In genomic region chr6:106339334-106340029, GRCh38 we compare ENCODE assay signal across 8 cellular contexts. TPM values are rescaled to one million over a fixed set of nuclear protein-coding genes. Genes with fewer than 3 reads are reported as not detected.
DNase-seq lines count a peak whose midpoint lies in the region; ATAC-seq and TF ChIP-seq lines count a peak whose summit lies in the region.

No MANE protein-coding gene starts in this region.

- no peaks in the 10 kb centered on the region for H4K20me1 ChIP-seq in OCI-LY3 (ENCODE audit: insufficient read depth, low read length)
- H4K20me1 ChIP-seq in neural progenitor cell (ENCODE audit: low read depth) = no peaks in the 10 kb centered on the region

- H3K27ac ChIP-seq in 22Rv1 = no peak overlapping the region
- H3K27ac ChIP-seq in OCI-LY3 (ENCODE audit: low read length) = no peak overlapping the region
- no peak overlapping the region for H3K27ac ChIP-seq in neural progenitor cell

- no peak overlapping the region for H3K27ac Mint-ChIP-seq in activated T-cell treated with anti-CD3 and anti-CD28 coated beads, Interleukin-2, amount 50 U/mL, for 72 hours
- H3K27ac Mint-ChIP-seq in neural progenitor cell = no peak overlapping the region

- H3K27me3 Mint-ChIP-seq in activated T-cell treated with anti-CD3 and anti-CD28 coated beads, Interleukin-2, amount 50 U/mL, for 72 hours (ENCODE audit: low read depth) = peaks cover 29% of the 10 kb centered on the region
- peaks cover 4% of the 10 kb centered on the region for H3K27me3 Mint-ChIP-seq in neural progenitor cell (ENCODE audit: insufficient read depth, low read depth)

- no peaks in the 10 kb centered on the region for H3K79me2 ChIP-seq in OCI-LY3 (ENCODE audit: low read length)
- no peaks in the 10 kb centered on the region for H3K79me2 ChIP-seq in neural progenitor cell (ENCODE audit: low read depth)

- H3F3A ChIP-seq in neural progenitor cell (ENCODE audit: low read depth) = no peaks in the 10 kb centered on the region

- ATAC-seq in activated T-cell treated with anti-CD3 and anti-CD28 coated beads, Interleukin-2, amount 50 U/mL, for 72 hours (replicated peaks in 1 of 2) = peak; percentile 96 to 97
- ATAC-seq in HG03045 (IDR thresholded peaks at IDR 0.05; ENCODE audit: unreplicated experiment) = no peak

- H3K4me2 ChIP-seq in OCI-LY3 (ENCODE audit: low read length) (peak overlapping the region; percentile 92), neural progenitor cell (no peak overlapping the region)

- H3K4me1 ChIP-seq in OCI-LY3 (ENCODE audit: low read length) (peaks cover 3% of the 10 kb centered on the region; the same call in 1 of the 2 replicates), neural progenitor cell (no peaks in the 10 kb centered on the region)

- H2AFZ ChIP-seq in OCI-LY3 (ENCODE audit: low read depth, low read length) (peak overlapping the region; percentile 99), neural progenitor cell (replicated peaks) (peak overlapping the region; percentile 70)

- H3K9ac ChIP-seq in OCI-LY3 (ENCODE audit: low read length) (peak overlapping the region; percentile 55), neural progenitor cell (no peak overlapping the region)

- TF ChIP-seq CTCF in 22Rv1 (IDR thresholded peaks at IDR 0.05) (peak; percentile 88), GM12865 (IDR thresholded peaks at IDR 0.05; ENCODE audit: insufficient read depth, low read depth, low read length, missing control alignments) (peak; percentile 70), OCI-LY3 (IDR thresholded peaks at IDR 0.05; ENCODE audit: low read depth, low read length) (peak; percentile 69), fibroblast of pulmonary artery (IDR thresholded peaks at IDR 0.05; ENCODE audit: low read length, missing control alignments) (peak; percentile 88), neural progenitor cell (IDR thresholded peaks at IDR 0.05) (peak; percentile 82)

- H3K36me3 Mint-ChIP-seq in activated T-cell treated with anti-CD3 and anti-CD28 coated beads, Interleukin-2, amount 50 U/mL, for 72 hours (ENCODE audit: insufficient read depth in 2 of 2) = no peaks in the 10 kb centered on the region
- no peaks in the 10 kb centered on the region for H3K36me3 Mint-ChIP-seq in neural progenitor cell

- H3K4me3 ChIP-seq in GM12865 (ENCODE audit: low read depth, low read length) (no peak overlapping the region), OCI-LY3 (ENCODE audit: low read length) (peak overlapping the region; percentile 78), fibroblast of pulmonary artery (replicated peaks; ENCODE audit: low read depth, low read length) (no peak overlapping the region), neural progenitor cell (no peak overlapping the region)

- no peaks in the 10 kb centered on the region for H3K9me3 ChIP-seq in OCI-LY3 (ENCODE audit: insufficient read depth, low read length)
- H3K9me3 ChIP-seq in neural progenitor cell (ENCODE audit: low read depth) = no peaks in the 10 kb centered on the region

- DNase-seq in GM12865 (ENCODE audit: low read depth) = peak; percentile 43
- DNase-seq in HT-29 (ENCODE audit: low spot score) = peak; percentile 88
- peak; percentile 54 for DNase-seq in activated T-cell treated with anti-CD3 and anti-CD28 coated beads, Interleukin-2, amount 50 U/mL, for 72 hours
- peak; percentile 71 for DNase-seq in fibroblast of pulmonary artery (ENCODE audit: low read depth)
- peak; percentile 82 for DNase-seq in neural progenitor cell (ENCODE audit: low spot score)

- no peaks in the 10 kb centered on the region for H3K9me3 Mint-ChIP-seq in activated T-cell treated with anti-CD3 and anti-CD28 coated beads, Interleukin-2, amount 50 U/mL, for 72 hours
- no peaks in the 10 kb centered on the region for H3K9me3 Mint-ChIP-seq in neural progenitor cell

- H3K4me1 Mint-ChIP-seq in activated T-cell treated with anti-CD3 and anti-CD28 coated beads, Interleukin-2, amount 50 U/mL, for 72 hours (ENCODE audit: low read depth) = peaks cover 9% of the 10 kb centered on the region
- H3K4me1 Mint-ChIP-seq in neural progenitor cell = peaks cover 5% of the 10 kb centered on the region

- H3K27me3 ChIP-seq in OCI-LY3 (ENCODE audit: low read depth, low read length) (0 out of 2 replicates have a peak, but pooled peaks cover 2% of the 10 kb centered on the region), neural progenitor cell (no peaks in the 10 kb centered on the region)

- H3K4me3 Mint-ChIP-seq in activated T-cell treated with anti-CD3 and anti-CD28 coated beads, Interleukin-2, amount 50 U/mL, for 72 hours = peak overlapping the region in 1 of 2 donors; percentile 5
- H3K4me3 Mint-ChIP-seq in neural progenitor cell = no peak overlapping the region

- H3K36me3 ChIP-seq in OCI-LY3 (replicated peaks; ENCODE audit: low read depth, low read length) = no peaks in the 10 kb centered on the region
- H3K36me3 ChIP-seq in neural progenitor cell = no peaks in the 10 kb centered on the region

RNA-seq across cellular contexts. Expression of gene ATG5, which starts 13.9 kb away (rescaled TPM):
- 17.0 and 19.8 TPM in 2 replicates for total RNA-seq in HT-29 (2014; rRNA removed; shearing (Covaris generic))
- total RNA-seq in activated T-cell treated with anti-CD3 and anti-CD28 coated beads, Interleukin-2, amount 50 U/mL, for 72 hours = 10 to 100 TPM; 32.1 to 38.4 TPM
- 31.7 and 45.0 TPM in 2 replicates for total RNA-seq in neural progenitor cell (ENCODE audit: low replicate concordance)

RNA-seq across cellular contexts. Expression of gene CRYBG1, which starts 21.0 kb away (rescaled TPM):
- total RNA-seq in HT-29 (2014; rRNA removed; shearing (Covaris generic)) = 31.3 and 31.7 TPM in 2 replicates
- total RNA-seq in activated T-cell treated with anti-CD3 and anti-CD28 coated beads, Interleukin-2, amount 50 U/mL, for 72 hours = 10 to 100 TPM; 37.4 to 50.7 TPM
- 0.06 and 0.40 TPM in 2 replicates for total RNA-seq in neural progenitor cell (ENCODE audit: low replicate concordance)

Comparison
In these comparisons a context has a peak if more than half of its experiments do, and no peak if none do; other contexts are left out.
1. RNA of gene CRYBG1, which starts 21.0 kb away (total RNA-seq): 37.4 to 50.7 TPM in activated T-cell treated with anti-CD3 and anti-CD28 coated beads, Interleukin-2, amount 50 U/mL, for 72 hours and 31.3 to 31.7 TPM in HT-29; 0.06 to 0.40 TPM in neural progenitor cell; every median in the first group is over 10 times any median in the second.
2. Peak in every context shown above with its lines, with median percentiles within 50 percentile points of each other: CTCF ChIP-seq and DNase-seq.